22 cellular contexts compared by ENCODE assay signal in genomic region chr7:121744319-121744718, GRCh38.
DNase-seq lines count a peak whose midpoint lies in the region; ATAC-seq, FAIRE-seq and TF ChIP-seq lines count a peak whose summit lies in the region.
"Had no signal": no experiment of that assay in that cellular context is flagged by ENCODE, and none has a peak within 500 bp of the region (broad histone marks: within the 10 kb centered on the region; RNA-seq: fewer than 3 reads in every experiment).

No MANE protein-coding gene starts in this region.

- DNase-seq in NCI-H69 (lab: John Stamatoyannopoulos, UW) (peak; percentile 76), keratinocyte (ENCODE audit: low read depth, low spot score) (no peak), omental fat pad (ENCODE audit: low spot score) (no peak), occipital lobe (lab: John Stamatoyannopoulos, UW) (no peak), NCI-H1048 (lab: John Stamatoyannopoulos, UW) (no peak)
- DNase-seq in activated CD4-positive, alpha-beta T cell treated with anti-CD3 and anti-CD28 coated beads for 48 hours, result no peak
- DNase-seq: activated CD8-positive, alpha-beta memory T cell treated with anti-CD3 and anti-CD28 coated beads for 24 hours; activated T-cell treated with anti-CD3 and anti-CD28 coated beads, Interleukin-2, amount 50 U/mL, for 48 hours; CD4-positive, CD25-positive, alpha-beta regulatory T cell; DMS79; effector CD8-positive, alpha-beta T cell; immature natural killer cell; naive B cell; NCI-H1436; stimulated activated CD4-positive, alpha-beta T cell treated with anti-CD3 and anti-CD28 coated beads, Interleukin-2, amount 100 ng/mL, for 24 hours; T-helper 9 cell; transverse colon had no signal

- H3K9ac ChIP-seq in keratinocyte (ENCODE audit: control insufficient read depth, extremely low read depth, insufficient read depth, low read length), result peak overlapping the region; percentile 22

- no peaks in the 10 kb centered on the region for H4K20me1 ChIP-seq in keratinocyte (ENCODE audit: control insufficient read depth, extremely low read depth, insufficient read depth, low read length)

- peak overlapping the region; percentile 58 for H3K4me2 ChIP-seq in keratinocyte (ENCODE audit: control insufficient read depth, extremely low read depth, insufficient read depth, low read depth, low read length)

- peak; percentile 43 for FAIRE-seq in keratinocyte (lab: Jason Lieb, UNC)
- FAIRE-seq: astrocyte, GM19239 had no signal

- TF ChIP-seq CTCF in keratinocyte (optimal IDR thresholded peaks at IDR 0.05 in 1 of 3, IDR thresholded peaks at IDR 0.05 in 1 of 3, conservative IDR thresholded peaks at IDR 0.05 in 1 of 3; ENCODE audit: extremely low read depth in 1 of 3, insufficient read depth in 2 of 3, low read length in 3 of 3), result no peak
- no peak for TF ChIP-seq CTCF in omental fat pad (IDR thresholded peaks at IDR 0.05)

- dilution Hi-C loops in keratinocyte (cut with MboI; ENCODE audit: extremely low pct_ligation_motif_present, low sequenced_read_pairs), result no loop called here

- no peaks in the 10 kb centered on the region for H3K36me3 ChIP-seq in keratinocyte (ENCODE audit: control insufficient read depth in 2 of 2, extremely low read depth in 1 of 2, insufficient read depth in 2 of 2, low read length in 2 of 2)
- H3K36me3 ChIP-seq: transverse colon had no signal

- H3K27ac ChIP-seq in keratinocyte (ENCODE audit: control insufficient read depth, insufficient read depth, low read length), result peak overlapping the region; percentile 83
- H3K27ac ChIP-seq: transverse colon had no signal

- no peaks in the 10 kb centered on the region for H3K79me2 ChIP-seq in keratinocyte (ENCODE audit: control insufficient read depth, insufficient read depth, low read length)

- H3K9me1 ChIP-seq in keratinocyte (ENCODE audit: control insufficient read depth, extremely low read depth, insufficient read depth, low read length), result no peaks in the 10 kb centered on the region

- no peaks in the 10 kb centered on the region for H3K9me3 ChIP-seq in keratinocyte (ENCODE audit: control insufficient read depth, low read depth, low read length)
- H3K9me3 ChIP-seq: transverse colon had no signal

- H3K4me3 ChIP-seq in keratinocyte (ENCODE audit: control insufficient read depth in 2 of 3, extremely low read depth in 1 of 3, insufficient read depth in 2 of 3, low read depth in 1 of 3, low read length in 3 of 3), result no peak overlapping the region
- H3K4me3 ChIP-seq: transverse colon had no signal

- H3K4me1 ChIP-seq in keratinocyte (ENCODE audit: control insufficient read depth, extremely low read depth, insufficient read depth, low read length), result peaks cover 33% of the 10 kb centered on the region
- H3K4me1 ChIP-seq: transverse colon had no signal

- ATAC-seq in GM18870 (IDR thresholded peaks at IDR 0.05; ENCODE audit: unreplicated experiment), result peak; percentile 91
- ATAC-seq in HG03175 (IDR thresholded peaks at IDR 0.05; ENCODE audit: unreplicated experiment), result peak; percentile 68
- ATAC-seq in omental fat pad (ENCODE audit: low FRiP score), result no peak
- ATAC-seq: SK-N-SH treated with all-trans-retinoic acid at 6 μM for 48 hours had no signal

- H2AFZ ChIP-seq in keratinocyte (ENCODE audit: control insufficient read depth, low read length), result peak overlapping the region; percentile 12

- H3K27me3 ChIP-seq in keratinocyte (ENCODE audit: control insufficient read depth, extremely low read depth, insufficient read depth, low read length), result no peaks in the 10 kb centered on the region
- H3K27me3 ChIP-seq: transverse colon had no signal
